Comparison of ENCODE assay signal across 21 cellular contexts in genomic region chr13:85093808-85094207, GRCh38.
A peak's percentile ranks its signal among the peaks of the same experiment; 100 is the strongest.
DNase-seq lines count a peak whose midpoint lies in the region; ATAC-seq and TF ChIP-seq lines count a peak whose summit lies in the region.
"Had no signal": no experiment of that assay in that cellular context is flagged by ENCODE, and none has a peak within 500 bp of the region (broad histone marks: within the 10 kb centered on the region; RNA-seq: fewer than 3 reads in every experiment).

No MANE protein-coding gene starts in this region.

- ATAC-seq in Right ventricle myocardium inferior: peak; percentile 60
- peak; percentile 71 for ATAC-seq in left ventricle myocardium superior
- ATAC-seq in body of pancreas: no peak
- ATAC-seq: A549; activated naive CD4-positive, alpha-beta T cell treated with anti-CD3 and anti-CD28 coated beads, Interleukin-2, amount 50 U/mL, for 72 hours had no signal

- no peak for TF ChIP-seq POLR2A in tibial nerve (IDR thresholded peaks at IDR 0.05)
- TF ChIP-seq POLR2A in body of pancreas (IDR thresholded peaks at IDR 0.05): no peak

- intact Hi-C loops in Right ventricle myocardium inferior (cut with DNase I) (no loop called here), cardiac septum (cut with DNase I) (no loop called here), left ventricle myocardium superior (cut with micrococcal nuclease) (no loop called here), body of pancreas (cut with DNase I) (no loop called here), ascending aorta (cut with DNase I) (no loop called here)

- no peaks in the 10 kb centered on the region for H3K27me3 ChIP-seq in tibial nerve
- H3K27me3 ChIP-seq in body of pancreas: no peaks in the 10 kb centered on the region
- no peaks in the 10 kb centered on the region for H3K27me3 ChIP-seq in ascending aorta

- H3K4me3 ChIP-seq in astrocyte of the spinal cord (ENCODE audit: low read depth, low read length): no peak overlapping the region
- H3K4me3 ChIP-seq in tibial nerve: no peak overlapping the region
- no peak overlapping the region for H3K4me3 ChIP-seq in body of pancreas
- no peak overlapping the region for H3K4me3 ChIP-seq in ascending aorta
- H3K4me3 ChIP-seq: A549 had no signal

- TF ChIP-seq CTCF in astrocyte of the spinal cord (IDR thresholded peaks at IDR 0.05; ENCODE audit: low read depth, low read length) (no peak), tibial nerve (IDR thresholded peaks at IDR 0.05) (no peak), body of pancreas (IDR thresholded peaks at IDR 0.05) (no peak), ascending aorta (IDR thresholded peaks at IDR 0.05) (no peak)

- peak; percentile 41 to 77 for TF ChIP-seq EP300 in tibial nerve (IDR thresholded peaks at IDR 0.05)

- H3K4me1 ChIP-seq in tibial nerve (no peaks in the 10 kb centered on the region), body of pancreas (no peaks in the 10 kb centered on the region), ascending aorta (no peaks in the 10 kb centered on the region)
- H3K4me1 ChIP-seq: A549 had no signal

- 65 to 79% methylated on average over 5 of the region's 5 CpGs for WGBS in tibial nerve, 2 donors
- 62 to 77% methylated on average over 5 of the region's 5 CpGs for WGBS in body of pancreas, 2 donors

- DNase-seq in Right ventricle myocardium inferior (ENCODE audit: missing footprints): peak; percentile 56
- DNase-seq in cardiac septum (ENCODE audit: low spot score): no peak
- DNase-seq in astrocyte of the spinal cord (ENCODE audit: low read depth, low spot score): peak; percentile 54
- peak; percentile 37 for DNase-seq in left ventricle myocardium superior
- peak; percentile 19 to 62 for DNase-seq in tibial nerve (ENCODE audit: low spot score in 2 of 2)
- no peak for DNase-seq in NCI-H510A treated with DMSO at 0.1 percent for 48 hours (lab: John Stamatoyannopoulos, UW)
- DNase-seq in body of pancreas: no peak
- no peak for DNase-seq in ascending aorta (ENCODE audit: low spot score in 2 of 2)
- DNase-seq: activated CD4-positive, alpha-beta T cell treated with anti-CD3 and anti-CD28 coated beads, Interleukin-2, amount 10 ng/mL, durations not matched to agents 7 days and 5 days; CD4-positive, alpha-beta memory T cell; H7; hypothalamus; naive B cell; NCI-H1092 treated with DMSO at 0.1 percent for 48 hours; NCI-H2171 treated with DMSO at 0.1 percent for 48 hours; stimulated activated CD4-positive, alpha-beta T cell treated with anti-CD3 and anti-CD28 coated beads, Interleukin-12 subunit alpha, Interleukin-12 subunit beta, amount 100 ng/mL, for 4 hours; stimulated activated naive CD4-positive, alpha-beta T cell; T1000 had no signal

- H3K9me3 ChIP-seq in tibial nerve: peaks cover 0 to 8% (median 0%) of the 10 kb centered on the region in 4 donors
- no peaks in the 10 kb centered on the region for H3K9me3 ChIP-seq in body of pancreas
- H3K9me3 ChIP-seq in ascending aorta: no peaks in the 10 kb centered on the region
- H3K9me3 ChIP-seq: A549 had no signal

- in situ Hi-C loops in astrocyte of the spinal cord (cut with HindIII; ENCODE audit: low sequenced_read_pairs): no loop called here

- H3K27ac ChIP-seq in tibial nerve: peak overlapping the region in 1 of 4 donors; percentile 16
- H3K27ac ChIP-seq in body of pancreas: no peak overlapping the region
- no peak overlapping the region for H3K27ac ChIP-seq in ascending aorta
- H3K27ac ChIP-seq: A549, epithelial cell of prostate had no signal

- H3K36me3 ChIP-seq in tibial nerve (no peaks in the 10 kb centered on the region), body of pancreas (replicated peaks in 1 of 2; ENCODE audit: insufficient read depth in 1 of 2, low read depth in 2 of 2) (no peaks in the 10 kb centered on the region), ascending aorta (no peaks in the 10 kb centered on the region)

Comparison
In these comparisons a context has a peak if more than half of its experiments do, and no peak if none do; other contexts are left out.
1. DNase-seq: peak in Right ventricle myocardium inferior (single experiment), astrocyte of the spinal cord (single experiment), left ventricle myocardium superior (single experiment) and tibial nerve (2 of 2); none in cardiac septum (single experiment), NCI-H510A treated with DMSO at 0.1 percent for 48 hours (single experiment), body of pancreas (0 of 4) and ascending aorta (0 of 2).